In the genomic region with DNA sequence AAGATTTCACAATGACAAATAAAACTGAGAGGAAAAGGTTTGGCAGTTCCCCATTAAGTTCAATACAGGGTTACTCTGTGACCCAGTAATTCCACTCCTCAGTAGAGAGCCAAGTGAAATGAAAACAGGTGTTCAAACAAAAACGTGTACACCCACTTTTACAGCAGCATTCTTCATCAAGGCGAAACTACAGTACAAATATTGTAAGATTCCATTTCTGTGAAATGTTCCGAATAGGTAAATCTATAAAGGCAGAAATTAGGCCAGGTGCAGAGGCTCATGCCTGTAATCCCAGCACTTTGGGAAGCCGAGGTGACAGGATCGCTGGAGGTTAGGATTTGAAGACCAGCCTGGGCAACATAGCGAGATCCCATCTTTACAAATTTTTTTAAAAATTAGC, we compare ENCODE assay signal across 16 cellular contexts. TPM values are rescaled to one million over a fixed set of nuclear protein-coding genes. Genes with fewer than 3 reads are reported as not detected.
DNase-seq lines count a peak whose midpoint lies in the region; ATAC-seq and TF ChIP-seq lines count a peak whose summit lies in the region.
"Had no signal": no experiment of that assay in that cellular context is flagged by ENCODE, and none has a peak within 500 bp of the region (broad histone marks: within the 10 kb centered on the region; RNA-seq: fewer than 3 reads in every experiment).

No MANE protein-coding gene starts in this region.

- peak; percentile 23 for DNase-seq in DMS79 (lab: John Stamatoyannopoulos, UW)
- no peak for DNase-seq in DMS79 treated with DMSO at 0.1 percent for 48 hours (lab: John Stamatoyannopoulos, UW)
- DNase-seq in NCI-H146 treated with DMSO at 0.1 percent for 48 hours (lab: John Stamatoyannopoulos, UW; ENCODE audit: unreplicated experiment): peak; percentile 82
- DNase-seq in chondrocyte (ENCODE audit: low spot score): no peak
- no peak for DNase-seq in progenitor cell of endocrine pancreas (ENCODE audit: low spot score, unreplicated experiment)
- no peak for DNase-seq in C1 segment of cervical spinal cord (lab: John Stamatoyannopoulos, UW)
- DNase-seq in esophagus squamous epithelium (lab: John Stamatoyannopoulos, UW): no peak
- DNase-seq: 8988T; activated CD8-positive, alpha-beta memory T cell treated with anti-CD3 and anti-CD28 coated beads for 24 hours; activated effector memory CD4-positive, alpha-beta T cell treated with anti-CD3 and anti-CD28 coated beads, Interleukin-2, amount 50 U/mL, for 16 hours; islet precursor cell; naive thymus-derived CD4-positive, alpha-beta T cell had no signal

- no peak for TF ChIP-seq POLR2A in esophagus squamous epithelium (IDR thresholded peaks at IDR 0.05)

- H3K4me1 ChIP-seq in esophagus squamous epithelium: peaks cover 35 to 62% (median 40%) of the 10 kb centered on the region in 3 donors

- WGBS in esophagus squamous epithelium, 2 donors: 48 to 67% methylated on average over 6 of the region's 6 CpGs

- H3K36me3 Mint-ChIP-seq in chondrocyte (ENCODE audit: low read depth): no peaks in the 10 kb centered on the region
- H3K36me3 Mint-ChIP-seq in progenitor cell of endocrine pancreas (ENCODE audit: insufficient read depth): peaks cover 2% of the 10 kb centered on the region
- H3K36me3 Mint-ChIP-seq: naive thymus-derived CD4-positive, alpha-beta T cell had no signal

- H3K4me3 ChIP-seq in esophagus squamous epithelium: no peak overlapping the region
- H3K4me3 ChIP-seq: gastroesophageal sphincter had no signal

- H3K4me1 Mint-ChIP-seq in chondrocyte (ENCODE audit: low read depth): peaks cover 47% of the 10 kb centered on the region
- H3K4me1 Mint-ChIP-seq in progenitor cell of endocrine pancreas (ENCODE audit: low read depth): peaks cover 28% of the 10 kb centered on the region

- H3K27ac Mint-ChIP-seq in chondrocyte (ENCODE audit: unreplicated experiment) (peak overlapping the region; percentile 18), progenitor cell of endocrine pancreas (peak overlapping the region; percentile 96)

- TF ChIP-seq CTCF in chondrocyte (IDR thresholded peaks at IDR 0.05): no peak
- no peak for TF ChIP-seq CTCF in progenitor cell of endocrine pancreas (IDR thresholded peaks at IDR 0.05; ENCODE audit: unreplicated experiment)
- TF ChIP-seq CTCF in esophagus squamous epithelium (IDR thresholded peaks at IDR 0.05): no peak

- no peaks in the 10 kb centered on the region for H3K9me3 ChIP-seq in esophagus squamous epithelium
- H3K9me3 ChIP-seq: gastroesophageal sphincter had no signal

- H3K4me3 Mint-ChIP-seq in chondrocyte (ENCODE audit: unreplicated experiment) (no peak overlapping the region), progenitor cell of endocrine pancreas (ENCODE audit: low read depth) (peak overlapping the region; percentile 21)
- H3K4me3 Mint-ChIP-seq: naive thymus-derived CD4-positive, alpha-beta T cell had no signal

- H3K9me3 Mint-ChIP-seq in chondrocyte (ENCODE audit: low read depth) (no peaks in the 10 kb centered on the region), progenitor cell of endocrine pancreas (ENCODE audit: low read depth) (no peaks in the 10 kb centered on the region)
- H3K9me3 Mint-ChIP-seq: naive thymus-derived CD4-positive, alpha-beta T cell had no signal

- peak overlapping the region in 1 of 4 donors; percentile 1 for H3K27ac ChIP-seq in esophagus squamous epithelium
- H3K27ac ChIP-seq: gastroesophageal sphincter had no signal

- ATAC-seq in GM19324 (IDR thresholded peaks at IDR 0.05; ENCODE audit: low FRiP score, unreplicated experiment): no peak
- ATAC-seq: gastroesophageal sphincter; naive thymus-derived CD4-positive, alpha-beta T cell; Right ventricle myocardium inferior had no signal

- no peaks in the 10 kb centered on the region for H3K27me3 ChIP-seq in esophagus squamous epithelium

- no peaks in the 10 kb centered on the region for H3K36me3 ChIP-seq in esophagus squamous epithelium
- H3K36me3 ChIP-seq: gastroesophageal sphincter had no signal

- intact Hi-C loops in esophagus squamous epithelium (cut with DNase I): no loop called here

- no peaks in the 10 kb centered on the region for H3K27me3 Mint-ChIP-seq in chondrocyte (ENCODE audit: low read depth)
- H3K27me3 Mint-ChIP-seq in progenitor cell of endocrine pancreas: no peaks in the 10 kb centered on the region

RNA-seq across cellular contexts. Expression of a gene that starts 8.9 kb away (rescaled TPM):
- 6.2 to 149 TPM (median 149 TPM) in 3 replicates for total RNA-seq in chondrocyte
- total RNA-seq in progenitor cell of endocrine pancreas: 10.5 and 14.4 TPM in 2 replicates
- total RNA-seq in esophagus squamous epithelium: 1 to 10 TPM in 1 of 4 donors, under 1 TPM in 1, not detected in 2; 0.76 to 2.3 TPM

RNA-seq across cellular contexts. Expression of a gene that starts 20.4 kb away (rescaled TPM):
- total RNA-seq in chondrocyte: not detected in 3 replicates
- not detected in 2 replicates for total RNA-seq in progenitor cell of endocrine pancreas
- total RNA-seq in esophagus squamous epithelium: 10 to 100 TPM in 1 of 4 donors, 1 to 10 TPM in 1, under 1 TPM in 2; 0.53 to 10.3 (median 1.9) TPM
- total RNA-seq: NCI-H460 had no signal

RNA-seq across cellular contexts. Expression of a gene that starts 36.6 kb away (rescaled TPM):
- total RNA-seq in chondrocyte (18.6 to 21.5 TPM (median 21.1 TPM) in 3 replicates), progenitor cell of endocrine pancreas (43.5 and 51.3 TPM in 2 replicates), esophagus squamous epithelium (10 to 100 TPM in 1 of 4 donors, 1 to 10 TPM in 2, under 1 TPM in 1; 0.83 to 10.1 (median 5.3) TPM)

RNA-seq across cellular contexts. Expression of a gene that starts 42.2 kb away (rescaled TPM):
- total RNA-seq in chondrocyte (54.8 to 72.3 TPM (median 56.3 TPM) in 3 replicates), progenitor cell of endocrine pancreas (57.7 and 61.8 TPM in 2 replicates), esophagus squamous epithelium (10 to 100 TPM; 23.7 to 48.1 (median 26.1) TPM)

RNA-seq across cellular contexts. Expression of a gene that starts 54.1 kb away (rescaled TPM):
- total RNA-seq in chondrocyte: 68.1 to 84.8 TPM (median 73.0 TPM) in 3 replicates
- 150 and 154 TPM in 2 replicates for total RNA-seq in progenitor cell of endocrine pancreas
- total RNA-seq in esophagus squamous epithelium: 100 to 1,000 TPM in 3 of 4 donors, 10 to 100 TPM in 1; 97.3 to 228 (median 137) TPM

Comparison
In these comparisons a context has a peak if more than half of its experiments do, and no peak if none do; other contexts are left out.
1. DNase-seq: peak in DMS79 (single experiment) and NCI-H146 treated with DMSO at 0.1 percent for 48 hours (single experiment); none in DMS79 treated with DMSO at 0.1 percent for 48 hours (single experiment), chondrocyte (single experiment), progenitor cell of endocrine pancreas (single experiment), C1 segment of cervical spinal cord (0 of 14) and esophagus squamous epithelium (single experiment).